Comparison of ENCODE assay signal across 17 cellular contexts in the genomic region with DNA sequence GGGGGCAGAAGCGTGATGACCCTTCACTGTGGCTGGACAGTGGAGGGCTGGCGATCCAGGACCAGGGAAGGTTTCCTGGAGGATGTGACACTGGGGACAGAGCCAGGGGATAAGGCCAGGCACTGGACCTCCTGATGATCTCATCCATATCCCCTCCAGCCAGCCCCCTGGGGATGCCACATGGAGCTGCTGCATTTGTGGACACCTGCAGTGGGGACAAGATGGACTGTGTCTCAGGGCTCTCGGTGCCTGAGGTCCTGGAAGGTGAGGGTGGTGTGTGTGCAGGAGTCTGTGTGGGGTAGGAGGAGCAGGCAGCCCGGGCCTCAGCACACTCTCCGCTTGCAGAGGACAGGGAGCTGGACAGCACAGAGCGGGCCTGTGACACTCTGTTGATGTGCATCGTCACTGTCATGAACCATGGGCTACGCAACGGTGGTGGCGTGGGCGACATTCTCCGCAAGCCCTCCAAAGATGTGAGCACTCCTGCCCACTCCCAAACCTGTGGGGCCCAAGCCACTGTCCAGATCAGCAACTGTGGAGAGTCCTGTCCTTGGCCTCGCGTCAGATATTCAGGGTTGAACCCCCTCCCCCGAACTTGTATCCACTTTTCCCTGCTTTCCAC. TPM values are rescaled to one million over a fixed set of nuclear protein-coding genes. Genes with fewer than 3 reads are reported as not detected.
DNase-seq lines count a peak whose midpoint lies in the region; ATAC-seq, FAIRE-seq and TF ChIP-seq lines count a peak whose summit lies in the region.
"Had no signal": no experiment of that assay in that cellular context is flagged by ENCODE, and none has a peak within 500 bp of the region (broad histone marks: within the 10 kb centered on the region; RNA-seq: fewer than 3 reads in every experiment).

No MANE protein-coding gene starts in this region.

- no peaks in the 10 kb centered on the region for H3K27me3 ChIP-seq in right atrium auricular region
- H3K27me3 ChIP-seq: SJCRH30, uterus had no signal

- no peak overlapping the region for H3K4me3 Mint-ChIP-seq in activated T-cell treated with anti-CD3 and anti-CD28 coated beads, Interleukin-2, amount 50 U/mL, for 72 hours
- H3K4me3 Mint-ChIP-seq in activated CD8-positive, alpha-beta T cell treated with anti-CD3 and anti-CD28 coated beads for 36 hours, result no peak overlapping the region
- H3K4me3 Mint-ChIP-seq in stimulated activated memory B cell treated with anti-CD40 and anti-IgM and Interleukin-4, amounts not matched to agents 10 μg/mL and 1 μg/mL and 100 μg/mL, for 72 hours, result no peak overlapping the region

- no peaks in the 10 kb centered on the region for H3K9me3 ChIP-seq in right atrium auricular region
- H3K9me3 ChIP-seq: SJCRH30, uterus had no signal

- no peak overlapping the region for H3K4me3 ChIP-seq in right atrium auricular region
- H3K4me3 ChIP-seq: SJCRH30, uterus had no signal

- peaks cover 51% of the 10 kb centered on the region for H3K4me1 Mint-ChIP-seq in activated T-cell treated with anti-CD3 and anti-CD28 coated beads, Interleukin-2, amount 50 U/mL, for 72 hours (ENCODE audit: low read depth)
- peaks cover 55% of the 10 kb centered on the region for H3K4me1 Mint-ChIP-seq in activated CD8-positive, alpha-beta T cell treated with anti-CD3 and anti-CD28 coated beads for 36 hours (ENCODE audit: low read depth)
- H3K4me1 Mint-ChIP-seq in stimulated activated memory B cell treated with anti-CD40 and anti-IgM and Interleukin-4, amounts not matched to agents 10 μg/mL and 1 μg/mL and 100 μg/mL, for 72 hours, result peaks cover 50% of the 10 kb centered on the region

- CTCF ChIA-PET in activated CD8-positive, alpha-beta T cell treated with anti-CD3 and anti-CD28 coated beads for 36 hours (lab: Charles Lee), result interaction anchor here (0.7 to 1.3 kb wide), 2 partner anchors 11 to 20 kb away, joined by 3 to 5 read pairs; a partner anchor contains a TSS

- no peak for ATAC-seq in activated T-cell treated with anti-CD3 and anti-CD28 coated beads, Interleukin-2, amount 50 U/mL, for 72 hours (replicated peaks in 1 of 2)
- no peak for ATAC-seq in activated CD8-positive, alpha-beta T cell treated with anti-CD3 and anti-CD28 coated beads for 36 hours
- ATAC-seq in stimulated activated memory B cell treated with anti-CD40 and anti-IgM and Interleukin-4, amounts not matched to agents 10 μg/mL and 1 μg/mL and 100 μg/mL, for 72 hours, result no peak
- ATAC-seq in HG02852 (IDR thresholded peaks at IDR 0.05; ENCODE audit: unreplicated experiment), result no peak
- ATAC-seq: esophagus mucosa had no signal

- peaks cover 0 to 64% of the 10 kb centered on the region in 2 donors for H3K4me1 ChIP-seq in right atrium auricular region
- H3K4me1 ChIP-seq: parathyroid adenoma had no signal

- no peaks in the 10 kb centered on the region for H3K27me3 Mint-ChIP-seq in activated T-cell treated with anti-CD3 and anti-CD28 coated beads, Interleukin-2, amount 50 U/mL, for 72 hours (ENCODE audit: low read depth)
- no peaks in the 10 kb centered on the region for H3K27me3 Mint-ChIP-seq in activated CD8-positive, alpha-beta T cell treated with anti-CD3 and anti-CD28 coated beads for 36 hours
- no peaks in the 10 kb centered on the region for H3K27me3 Mint-ChIP-seq in stimulated activated memory B cell treated with anti-CD40 and anti-IgM and Interleukin-4, amounts not matched to agents 10 μg/mL and 1 μg/mL and 100 μg/mL, for 72 hours

- DNase-seq in activated T-cell treated with anti-CD3 and anti-CD28 coated beads, Interleukin-2, amount 50 U/mL, for 72 hours, result no peak
- DNase-seq in activated T-cell treated with anti-CD3 and anti-CD28 coated beads, Interleukin-2, amount 50 U/mL, for 48 hours, result no peak
- DNase-seq in activated CD8-positive, alpha-beta T cell treated with anti-CD3 and anti-CD28 coated beads for 36 hours, result no peak
- DNase-seq in right atrium auricular region (ENCODE audit: low spot score) (no peak), Kasumi-1 (lab: John Stamatoyannopoulos, UW) (no peak), D721Med (ENCODE audit: insufficient read length, low spot score) (no peak)
- DNase-seq: activated CD4-positive, CD25-positive, alpha-beta regulatory T cell; activated effector memory CD4-positive, alpha-beta T cell treated with Interleukin-2 at 50 U/mL for 16 hours; cerebellar nuclear complex; DMS153; stimulated activated CD8-positive, alpha-beta memory T cell treated with anti-CD3 and anti-CD28 coated beads, Interleukin-4, amount 100 ng/mL, for 48 hours; uterus had no signal

- FAIRE-seq in D721Med (lab: Jason Lieb, UNC), result no peak

- POLR2A ChIA-PET in activated CD8-positive, alpha-beta T cell treated with anti-CD3 and anti-CD28 coated beads for 36 hours (lab: Charles Lee), result interaction anchor here (4.8 kb wide), 1 partner anchor 8 kb away, joined by 21 read pairs; no protein-coding TSS in a partner anchor

- intact Hi-C loops in activated CD8-positive, alpha-beta T cell treated with anti-CD3 and anti-CD28 coated beads for 36 hours (cut with micrococcal nuclease), result no loop called here

- no peaks in the 10 kb centered on the region for H3K9me3 Mint-ChIP-seq in activated T-cell treated with anti-CD3 and anti-CD28 coated beads, Interleukin-2, amount 50 U/mL, for 72 hours
- no peaks in the 10 kb centered on the region for H3K9me3 Mint-ChIP-seq in activated CD8-positive, alpha-beta T cell treated with anti-CD3 and anti-CD28 coated beads for 36 hours
- no peaks in the 10 kb centered on the region for H3K9me3 Mint-ChIP-seq in stimulated activated memory B cell treated with anti-CD40 and anti-IgM and Interleukin-4, amounts not matched to agents 10 μg/mL and 1 μg/mL and 100 μg/mL, for 72 hours

- no peak for TF ChIP-seq CTCF in activated CD8-positive, alpha-beta T cell treated with anti-CD3 and anti-CD28 coated beads for 36 hours (IDR thresholded peaks at IDR 0.05)
- TF ChIP-seq CTCF in right atrium auricular region (IDR thresholded peaks at IDR 0.05) (no peak), D721Med (IDR thresholded peaks at IDR 0.05; ENCODE audit: insufficient read depth, missing control alignments) (no peak)

- peaks cover 47% of the 10 kb centered on the region for H3K36me3 ChIP-seq in right atrium auricular region
- H3K36me3 ChIP-seq: uterus had no signal

- H3K36me3 Mint-ChIP-seq in activated T-cell treated with anti-CD3 and anti-CD28 coated beads, Interleukin-2, amount 50 U/mL, for 72 hours (ENCODE audit: insufficient read depth in 2 of 2), result peaks cover 8 to 21% of the 10 kb centered on the region in 2 donors
- peaks cover 65% of the 10 kb centered on the region for H3K36me3 Mint-ChIP-seq in activated CD8-positive, alpha-beta T cell treated with anti-CD3 and anti-CD28 coated beads for 36 hours (ENCODE audit: low read depth)
- H3K36me3 Mint-ChIP-seq in stimulated activated memory B cell treated with anti-CD40 and anti-IgM and Interleukin-4, amounts not matched to agents 10 μg/mL and 1 μg/mL and 100 μg/mL, for 72 hours, result peaks cover 85% of the 10 kb centered on the region

- H3K27ac Mint-ChIP-seq in activated T-cell treated with anti-CD3 and anti-CD28 coated beads, Interleukin-2, amount 50 U/mL, for 72 hours, result peak overlapping the region; percentile 70
- H3K27ac Mint-ChIP-seq in activated CD8-positive, alpha-beta T cell treated with anti-CD3 and anti-CD28 coated beads for 36 hours, result peak overlapping the region; percentile 52
- peak overlapping the region; percentile 82 for H3K27ac Mint-ChIP-seq in stimulated activated memory B cell treated with anti-CD40 and anti-IgM and Interleukin-4, amounts not matched to agents 10 μg/mL and 1 μg/mL and 100 μg/mL, for 72 hours

- H3K27ac ChIP-seq in right atrium auricular region, result peak overlapping the region; percentile 85 to 87
- H3K27ac ChIP-seq: parathyroid adenoma, SJCRH30 had no signal

RNA-seq across cellular contexts. Expression of a gene that starts 19.9 kb away (rescaled TPM):
- 10 to 100 TPM; 50.6 to 59.9 TPM for total RNA-seq in activated T-cell treated with anti-CD3 and anti-CD28 coated beads, Interleukin-2, amount 50 U/mL, for 72 hours
- 100 to 1,000 TPM; 127 to 128 TPM for total RNA-seq in activated CD8-positive, alpha-beta T cell treated with anti-CD3 and anti-CD28 coated beads for 36 hours
- total RNA-seq in right atrium auricular region, result 100 to 1,000 TPM in 1 of 2 donors, 10 to 100 TPM in 1; 69.1 to 143 TPM

RNA-seq across cellular contexts. Expression of a gene that starts 55.1 kb away (rescaled TPM):
- not detected for total RNA-seq in activated T-cell treated with anti-CD3 and anti-CD28 coated beads, Interleukin-2, amount 50 U/mL, for 72 hours
- not detected for total RNA-seq in activated CD8-positive, alpha-beta T cell treated with anti-CD3 and anti-CD28 coated beads for 36 hours
- total RNA-seq in right atrium auricular region, result 10 to 100 TPM; 17.3 to 29.9 TPM

Comparison
In these comparisons a context has a peak if more than half of its experiments do, and no peak if none do; other contexts are left out.
1. RNA of a gene that starts 55.1 kb away (total RNA-seq): 17.3 to 29.9 TPM in right atrium auricular region; not detected in activated T-cell treated with anti-CD3 and anti-CD28 coated beads, Interleukin-2, amount 50 U/mL, for 72 hours and not detected in activated CD8-positive, alpha-beta T cell treated with anti-CD3 and anti-CD28 coated beads for 36 hours; every median in the first group is over 10 times any median in the second.
2. Peak in every context shown above with its lines, with median percentiles within 50 percentile points of each other: H3K27ac Mint-ChIP-seq.